ENCODE assay signal across 1 cellular context in genomic region chr17:80678621-80679020, GRCh38.
TF ChIP-seq lines count a peak whose summit lies in the region.

No MANE protein-coding gene starts in this region.

TF ChIP-seq in HepG2, 621 proteins besides CTCF, POLR2A, EP300 and RAD21 (continued from another document):
- TF ChIP-seq ATF2 (CRISPR knock-in tag; IDR thresholded peaks at IDR 0.05) (no peak), STAG1 (CRISPR knock-in tag; IDR thresholded peaks at IDR 0.05) (no peak), HNRNPH1 (optimal IDR thresholded peaks at IDR 0.05; ENCODE audit: low read depth, low read length) (no peak), KDM2A (CRISPR knock-in tag; IDR thresholded peaks at IDR 0.05; ENCODE audit: borderline replicate concordance, low read depth) (no peak), NCOA1 (CRISPR knock-in tag; IDR thresholded peaks at IDR 0.05) (no peak), IRF9 (CRISPR knock-in tag; IDR thresholded peaks at IDR 0.05; ENCODE audit: borderline replicate concordance) (no peak), ZBTB26 (CRISPR knock-in tag; IDR thresholded peaks at IDR 0.05; ENCODE audit: borderline replicate concordance) (no peak), ZNF740 (CRISPR knock-in tag; IDR thresholded peaks at IDR 0.05) (no peak), ASH2L (IDR thresholded peaks at IDR 0.05; ENCODE audit: insufficient read length, low read depth, low read length) (no peak), ZNF138 (CRISPR knock-in tag; IDR thresholded peaks at IDR 0.05; ENCODE audit: low read depth) (no peak)
